In genomic region chr20:8579060-8579459, GRCh38 we compare ENCODE assay signal across 21 cellular contexts.
DNase-seq lines count a peak whose midpoint lies in the region; ATAC-seq and TF ChIP-seq lines count a peak whose summit lies in the region.
"Had no signal": no experiment of that assay in that cellular context is flagged by ENCODE, and none has a peak within 500 bp of the region (broad histone marks: within the 10 kb centered on the region; RNA-seq: fewer than 3 reads in every experiment).

No MANE protein-coding gene starts in this region.

- H3K4me3 ChIP-seq in right atrium auricular region (no peak overlapping the region), AG10803 (ENCODE audit: low read length) (no peak overlapping the region)
- H3K4me3 ChIP-seq: A549, GM23248 had no signal

- no peak for DNase-seq in Right ventricle myocardium inferior (ENCODE audit: missing footprints)
- DNase-seq in right atrium auricular region (ENCODE audit: low spot score), result no peak
- peak; percentile 6 for DNase-seq in AG10803 (ENCODE audit: low read depth)
- DNase-seq in sciatic nerve (ENCODE audit: low spot score), result no peak
- DNase-seq in NCI-H774 (lab: John Stamatoyannopoulos, UW), result no peak
- no peak for DNase-seq in NCI-H510A treated with DMSO at 0.1 percent for 48 hours (lab: John Stamatoyannopoulos, UW)
- DNase-seq: 8988T; ACHN; C1 segment of cervical spinal cord; Calu3; CD4-positive, alpha-beta memory T cell; COR-L47; DMS53; DMS79 treated with DMSO at 0.1 percent for 48 hours; GF-D8; GM23248; H7; HCEC 1CT had no signal

- intact Hi-C loops in Right ventricle myocardium inferior (cut with DNase I), result no loop called here
- intact Hi-C loops in sciatic nerve (cut with DNase I), result no loop called here

- H3K27ac Mint-ChIP-seq in brain, result peak overlapping the region in 3 of 5 experiments; percentile 11 to 28 (median 19)
- H3K27ac Mint-ChIP-seq: CD4-positive, alpha-beta memory T cell had no signal

- no peak overlapping the region for H3K27ac ChIP-seq in right atrium auricular region
- H3K27ac ChIP-seq: A549, GM23248 had no signal

- peaks cover 0 to 10% (median 3%) of the 10 kb centered on the region in 5 experiments for H3K9me3 Mint-ChIP-seq in brain

- H3K4me1 ChIP-seq in right atrium auricular region, result no peaks in the 10 kb centered on the region
- H3K4me1 ChIP-seq: A549 had no signal

- peak overlapping the region in 1 of 5 experiments; percentile 3 for H3K4me3 Mint-ChIP-seq in brain
- H3K4me3 Mint-ChIP-seq: CD4-positive, alpha-beta memory T cell had no signal

- H3K4me1 Mint-ChIP-seq in brain, result peaks cover 40% of the 10 kb centered on the region
- H3K4me1 Mint-ChIP-seq: CD4-positive, alpha-beta memory T cell had no signal

- no peaks in the 10 kb centered on the region for H3K27me3 ChIP-seq in right atrium auricular region

- no peaks in the 10 kb centered on the region for H3K36me3 ChIP-seq in right atrium auricular region

- H3K9me3 ChIP-seq in right atrium auricular region, result no peaks in the 10 kb centered on the region
- H3K9me3 ChIP-seq: A549 had no signal

- no peaks in the 10 kb centered on the region for H3K27me3 Mint-ChIP-seq in brain
- H3K27me3 Mint-ChIP-seq: CD4-positive, alpha-beta memory T cell had no signal

- TF ChIP-seq CTCF in right atrium auricular region (IDR thresholded peaks at IDR 0.05), result no peak
- TF ChIP-seq CTCF in AG10803 (conservative IDR thresholded peaks at IDR 0.05; ENCODE audit: low read length), result no peak
- TF ChIP-seq CTCF in brain (conservative IDR thresholded peaks at IDR 0.05), result no peak

- no peaks in the 10 kb centered on the region for H3K36me3 Mint-ChIP-seq in brain
- H3K36me3 Mint-ChIP-seq: CD4-positive, alpha-beta memory T cell had no signal

- ATAC-seq in Right ventricle myocardium inferior, result peak; percentile 44
- peak; percentile 34 for ATAC-seq in sciatic nerve
- no peak for ATAC-seq in GM18870 (IDR thresholded peaks at IDR 0.05; ENCODE audit: unreplicated experiment)
- ATAC-seq: A549 had no signal
